In genomic region chr2:109558076-109558882, GRCh38 we compare ENCODE assay signal across 11 cellular contexts. TPM values are rescaled to one million over a fixed set of nuclear protein-coding genes. Genes with fewer than 3 reads are reported as not detected.
A peak's percentile ranks its signal among the peaks of the same experiment; 100 is the strongest.
DNase-seq lines count a peak whose midpoint lies in the region; ATAC-seq, FAIRE-seq and TF ChIP-seq lines count a peak whose summit lies in the region.
"Had no signal": no experiment of that assay in that cellular context is flagged by ENCODE, and none has a peak within 500 bp of the region (broad histone marks: within the 10 kb centered on the region; RNA-seq: fewer than 3 reads in every experiment).

No MANE protein-coding gene starts in this region.

- peaks cover 8% of the 10 kb centered on the region for H3K36me3 ChIP-seq in SK-N-MC (ENCODE audit: insufficient read depth, low read length)
- peaks cover 0 to 19% (median 2%) of the 10 kb centered on the region in 4 donors for H3K36me3 ChIP-seq in upper lobe of left lung

- no peak overlapping the region for H3K4me3 ChIP-seq in SK-N-MC
- no peak overlapping the region for H3K4me3 ChIP-seq in upper lobe of left lung
- H3K4me3 ChIP-seq: BLaER1 treated with 17β-estradiol and CSF1 and Interleukin-3, amounts not matched to agents 10 nM and 100 nM had no signal

- no peaks in the 10 kb centered on the region for H3K36me3 Mint-ChIP-seq in activated naive CD4-positive, alpha-beta T cell treated with anti-CD3 and anti-CD28 coated beads for 36 hours (ENCODE audit: low read depth)
- no peaks in the 10 kb centered on the region for H3K36me3 Mint-ChIP-seq in CD4-positive, alpha-beta T cell (ENCODE audit: low read depth)
- H3K36me3 Mint-ChIP-seq: activated naive CD8-positive, alpha-beta T cell had no signal

- TF ChIP-seq CTCF in foreskin keratinocyte (conservative IDR thresholded peaks at IDR 0.05) = no peak
- TF ChIP-seq CTCF in upper lobe of left lung (IDR thresholded peaks at IDR 0.05) = no peak
- no peak for TF ChIP-seq CTCF in CD4-positive, alpha-beta T cell (IDR thresholded peaks at IDR 0.05)

- peak; percentile 19 for DNase-seq in activated naive CD4-positive, alpha-beta T cell treated with anti-CD3 and anti-CD28 coated beads for 36 hours
- DNase-seq in activated naive CD4-positive, alpha-beta T cell treated with Interleukin-2 at 50 U/mL for 16 hours = no peak
- DNase-seq in SK-N-MC (ENCODE audit: low read depth, low spot score) (no peak), foreskin keratinocyte (peak; percentile 64 to 84), upper lobe of left lung (peak in 1 of 2 donors; percentile 45), GM19239 (ENCODE audit: insufficient read length, low spot score) (no peak)
- no peak for DNase-seq in stimulated activated CD8-positive, alpha-beta memory T cell treated with anti-CD3 and anti-CD28 coated beads, Interleukin-4, amount 100 ng/mL, for 48 hours
- DNase-seq in CD4-positive, alpha-beta T cell = no peak
- DNase-seq: NCI-H524 treated with DMSO at 0.1 percent for 48 hours had no signal

- no peaks in the 10 kb centered on the region for H3K27me3 Mint-ChIP-seq in activated naive CD4-positive, alpha-beta T cell treated with anti-CD3 and anti-CD28 coated beads for 36 hours (ENCODE audit: low read depth)
- H3K27me3 Mint-ChIP-seq in CD4-positive, alpha-beta T cell = no peaks in the 10 kb centered on the region
- H3K27me3 Mint-ChIP-seq: activated naive CD8-positive, alpha-beta T cell had no signal

- H3K4me3 Mint-ChIP-seq in activated naive CD4-positive, alpha-beta T cell treated with anti-CD3 and anti-CD28 coated beads for 36 hours = no peak overlapping the region
- no peak overlapping the region for H3K4me3 Mint-ChIP-seq in CD4-positive, alpha-beta T cell
- H3K4me3 Mint-ChIP-seq: activated naive CD8-positive, alpha-beta T cell had no signal

- WGBS in upper lobe of left lung, 2 donors = 50 to 53% methylated on average over 9 of the region's 9 CpGs

- TF ChIP-seq EP300 in upper lobe of left lung (IDR thresholded peaks at IDR 0.05) = peak in 1 of 4 donors; percentile 83

- no peak for TF ChIP-seq POLR2A in upper lobe of left lung (IDR thresholded peaks at IDR 0.05)

- peak overlapping the region; percentile 54; the same call in 1 of the 2 replicates for H3K27ac ChIP-seq in SK-N-MC
- H3K27ac ChIP-seq in foreskin keratinocyte = peak overlapping the region; percentile 56
- H3K27ac ChIP-seq in upper lobe of left lung = peak overlapping the region in 3 of 4 donors; percentile 4 to 42 (median 10)
- H3K27ac ChIP-seq in CD4-positive, alpha-beta T cell (ENCODE audit: low read depth, low read length) = no peak overlapping the region

- peaks cover 8% of the 10 kb centered on the region for H3K4me1 ChIP-seq in foreskin keratinocyte
- peaks cover 0 to 13% (median 3%) of the 10 kb centered on the region in 4 donors for H3K4me1 ChIP-seq in upper lobe of left lung

- CTCF ChIA-PET in activated naive CD4-positive, alpha-beta T cell treated with anti-CD3 and anti-CD28 coated beads for 36 hours (lab: Charles Lee) = interaction anchor here (0.6 to 3.0 kb wide), 3 partner anchors 10 to 104 kb away, joined by 3 to 28 read pairs (median 4); no protein-coding TSS in a partner anchor
- CTCF ChIA-PET in CD4-positive, alpha-beta T cell (lab: Charles Lee) = interaction anchor here (0.6 kb wide), 1 partner anchor 1137 kb away, joined by 4 read pairs; no protein-coding TSS in a partner anchor

- POLR2A ChIA-PET in CD4-positive, alpha-beta T cell (lab: Charles Lee) = no interaction called here

- intact Hi-C loops in activated naive CD4-positive, alpha-beta T cell treated with anti-CD3 and anti-CD28 coated beads for 36 hours (cut with micrococcal nuclease) = no loop called here
- intact Hi-C loops in CD4-positive, alpha-beta T cell (cut with DNase I, micrococcal nuclease) = no loop called here

- no peak overlapping the region for H3K9ac ChIP-seq in SK-N-MC (ENCODE audit: insufficient read length)
- H3K9ac ChIP-seq: BLaER1 treated with 17β-estradiol and CSF1 and Interleukin-3, amounts not matched to agents 10 nM and 100 nM had no signal

- no peaks in the 10 kb centered on the region for H3K9me3 ChIP-seq in SK-N-MC (ENCODE audit: low read depth, low read length)
- no peaks in the 10 kb centered on the region for H3K9me3 ChIP-seq in upper lobe of left lung
- H3K9me3 ChIP-seq in CD4-positive, alpha-beta T cell (ENCODE audit: control insufficient read depth, low read length) = no peaks in the 10 kb centered on the region
- H3K9me3 ChIP-seq: BLaER1 treated with 17β-estradiol and CSF1 and Interleukin-3, amounts not matched to agents 10 nM and 100 nM had no signal

- no peaks in the 10 kb centered on the region for H3K27me3 ChIP-seq in foreskin keratinocyte
- no peaks in the 10 kb centered on the region for H3K27me3 ChIP-seq in upper lobe of left lung
- no peaks in the 10 kb centered on the region for H3K27me3 ChIP-seq in CD4-positive, alpha-beta T cell (ENCODE audit: control insufficient read depth, insufficient read depth, low read length)
- H3K27me3 ChIP-seq: BLaER1 treated with 17β-estradiol and CSF1 and Interleukin-3, amounts not matched to agents 10 nM and 100 nM had no signal

- no peak for FAIRE-seq in GM19239 (lab: Jason Lieb, UNC)

- H3K9me3 Mint-ChIP-seq in activated naive CD4-positive, alpha-beta T cell treated with anti-CD3 and anti-CD28 coated beads for 36 hours = no peaks in the 10 kb centered on the region
- no peaks in the 10 kb centered on the region for H3K9me3 Mint-ChIP-seq in CD4-positive, alpha-beta T cell

- H3K4me1 Mint-ChIP-seq in activated naive CD4-positive, alpha-beta T cell treated with anti-CD3 and anti-CD28 coated beads for 36 hours (ENCODE audit: low read depth) = peaks cover 6% of the 10 kb centered on the region
- no peaks in the 10 kb centered on the region for H3K4me1 Mint-ChIP-seq in CD4-positive, alpha-beta T cell (ENCODE audit: low read depth)

- ATAC-seq in foreskin keratinocyte (peak; percentile 83), upper lobe of left lung (ENCODE audit: low FRiP score in 2 of 2) (peak; percentile 67 to 77)
- ATAC-seq in CD4-positive, alpha-beta T cell (ENCODE audit: poor library complexity) = no peak

- no peak overlapping the region for H3K27ac Mint-ChIP-seq in activated naive CD4-positive, alpha-beta T cell treated with anti-CD3 and anti-CD28 coated beads for 36 hours
- H3K27ac Mint-ChIP-seq in CD4-positive, alpha-beta T cell = no peak overlapping the region
- H3K27ac Mint-ChIP-seq: activated naive CD8-positive, alpha-beta T cell had no signal

RNA-seq across cellular contexts. Expression of gene SEPTIN10, which starts 55.5 kb away (rescaled TPM):
- 1 to 10 TPM; 2.3 to 2.7 TPM for total RNA-seq in activated naive CD4-positive, alpha-beta T cell treated with anti-CD3 and anti-CD28 coated beads for 36 hours
- total RNA-seq in foreskin keratinocyte (93.4 and 100 TPM in 2 replicates), upper lobe of left lung (100 to 1,000 TPM in 1 of 6 donors, 10 to 100 TPM in 5; 60.8 to 135 (median 88.5) TPM)
- 31.6 and 37.3 TPM in 2 replicates for polyA plus RNA-seq in foreskin keratinocyte
- total RNA-seq in CD4-positive, alpha-beta T cell = 1 to 10 TPM; 2.0 to 2.6 TPM

RNA-seq across cellular contexts. Expression of gene SOWAHC, which starts 55.9 kb away (rescaled TPM):
- under 1 TPM; 0.38 to 0.44 TPM for total RNA-seq in activated naive CD4-positive, alpha-beta T cell treated with anti-CD3 and anti-CD28 coated beads for 36 hours
- total RNA-seq in foreskin keratinocyte (30.8 and 31.2 TPM in 2 replicates), upper lobe of left lung (10 to 100 TPM; 17.8 to 30.7 (median 24.7) TPM)
- polyA plus RNA-seq in foreskin keratinocyte = 10.1 and 11.5 TPM in 2 replicates
- total RNA-seq in CD4-positive, alpha-beta T cell = 1 to 10 TPM; 1.3 to 1.6 TPM

Comparison
In these comparisons a context has a peak if more than half of its experiments do, and no peak if none do; other contexts are left out.
1. DNase-seq: peak in activated naive CD4-positive, alpha-beta T cell treated with anti-CD3 and anti-CD28 coated beads for 36 hours (single experiment) and foreskin keratinocyte (2 of 2); none in activated naive CD4-positive, alpha-beta T cell treated with Interleukin-2 at 50 U/mL for 16 hours (single experiment), SK-N-MC (single experiment), stimulated activated CD8-positive, alpha-beta memory T cell treated with anti-CD3 and anti-CD28 coated beads, Interleukin-4, amount 100 ng/mL, for 48 hours (single experiment), CD4-positive, alpha-beta T cell (0 of 10) and GM19239 (single experiment).
2. RNA of gene SEPTIN10, which starts 55.5 kb away (total RNA-seq): 93.4 to 100 TPM in foreskin keratinocyte and 60.8 to 135 TPM in upper lobe of left lung; 2.3 to 2.7 TPM in activated naive CD4-positive, alpha-beta T cell treated with anti-CD3 and anti-CD28 coated beads for 36 hours and 2.0 to 2.6 TPM in CD4-positive, alpha-beta T cell; every median in the first group is over 10 times any median in the second.
3. RNA of gene SOWAHC, which starts 55.9 kb away (total RNA-seq): 30.8 to 31.2 TPM in foreskin keratinocyte and 17.8 to 30.7 TPM in upper lobe of left lung; 1.3 to 1.6 TPM in CD4-positive, alpha-beta T cell and 0.38 to 0.44 TPM in activated naive CD4-positive, alpha-beta T cell treated with anti-CD3 and anti-CD28 coated beads for 36 hours; every median in the first group is over 4 times any median in the second.